In the genomic region with DNA sequence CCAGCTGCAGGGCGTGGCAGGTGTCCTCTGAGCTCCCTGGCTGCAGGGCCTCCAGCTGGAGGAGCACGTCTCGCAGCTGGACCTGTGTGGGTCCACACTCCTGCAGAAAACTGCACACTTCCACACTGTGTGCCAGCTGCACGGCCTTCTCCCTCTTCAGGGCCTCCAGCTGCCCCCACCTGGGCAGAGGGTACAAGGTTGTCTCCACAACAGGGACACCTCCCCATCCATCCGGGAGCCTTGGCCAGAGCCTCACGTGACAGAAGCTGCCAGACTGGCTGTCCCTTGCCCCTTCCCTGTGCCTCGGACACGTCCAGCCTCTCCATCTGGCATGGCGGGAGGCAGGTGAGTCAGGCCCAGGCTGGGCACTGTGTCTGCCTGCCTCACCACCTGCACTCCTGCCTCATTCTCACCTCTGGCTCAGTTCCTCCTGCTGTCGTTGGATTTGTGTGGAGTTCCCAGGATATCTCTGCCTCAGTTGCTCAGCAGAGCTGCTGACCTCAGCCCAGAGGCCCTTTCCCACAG, we compare ENCODE assay signal across 21 cellular contexts.
"Had no signal": no experiment of that assay in that cellular context is flagged by ENCODE, and none has a peak within 500 bp of the region (broad histone marks: within the 10 kb centered on the region; RNA-seq: fewer than 3 reads in every experiment).

No MANE protein-coding gene starts in this region.

- H3K27ac ChIP-seq: breast epithelium, Peyer's patch, SJSA1 had no signal

- H3K4me1 ChIP-seq: SJSA1 had no signal

- ATAC-seq: activated CD4-positive, CD25-positive, alpha-beta regulatory T cell treated with anti-CD3 and anti-CD28 coated beads, Interleukin-2, amount 50 U/mL, for 24 hours; activated CD8-positive, alpha-beta T cell treated with anti-CD3 and anti-CD28 coated beads for 36 hours; SK-N-SH treated with all-trans-retinoic acid at 6 μM for 48 hours had no signal

- H3K4me3 Mint-ChIP-seq: activated CD8-positive, alpha-beta T cell treated with anti-CD3 and anti-CD28 coated beads for 36 hours; activated naive CD4-positive, alpha-beta T cell treated with anti-CD3 and anti-CD28 coated beads, Interleukin-2, amount 50 U/mL, for 24 hours had no signal

- H3K4me3 ChIP-seq: breast epithelium, Peyer's patch, SJSA1 had no signal

- H3K27me3 ChIP-seq: breast epithelium, SJSA1 had no signal

- H3K36me3 Mint-ChIP-seq: activated naive CD4-positive, alpha-beta T cell treated with anti-CD3 and anti-CD28 coated beads, Interleukin-2, amount 50 U/mL, for 24 hours had no signal

- H3K36me3 ChIP-seq: breast epithelium, Peyer's patch, SJSA1 had no signal

- H3K9me3 ChIP-seq: breast epithelium, Peyer's patch, SJSA1 had no signal

- H3K27ac Mint-ChIP-seq: activated CD8-positive, alpha-beta T cell treated with anti-CD3 and anti-CD28 coated beads for 36 hours; activated naive CD4-positive, alpha-beta T cell treated with anti-CD3 and anti-CD28 coated beads, Interleukin-2, amount 50 U/mL, for 24 hours had no signal

- H3K9me3 Mint-ChIP-seq: activated CD8-positive, alpha-beta T cell treated with anti-CD3 and anti-CD28 coated beads for 36 hours; activated naive CD4-positive, alpha-beta T cell treated with anti-CD3 and anti-CD28 coated beads, Interleukin-2, amount 50 U/mL, for 24 hours had no signal

- DNase-seq: activated CD4-positive, alpha-beta T cell treated with anti-CD3 and anti-CD28 coated beads for 4 hours; activated CD8-positive, alpha-beta memory T cell treated with anti-CD3 and anti-CD28 coated beads, Interleukin-2, amount 50 U/mL, for 4 hours; activated CD8-positive, alpha-beta T cell treated with anti-CD3 and anti-CD28 coated beads for 36 hours; aorta; Kasumi-1; KBM-7; NCI-H1048; NCI-H146; NCI-H187 treated with DMSO at 0.1 percent for 48 hours; NCI-H2081 treated with DMSO at 0.1 percent for 48 hours; NCI-H2171; NCI-H226; NCI-H526; NCI-H82; Peyer's patch; SW 1271 had no signal
